Comparison of ENCODE assay signal across 8 cellular contexts in genomic region chr21:38807481-38807880, GRCh38. TPM values are rescaled to one million over a fixed set of nuclear protein-coding genes. Genes with fewer than 3 reads are reported as not detected.
A peak's percentile ranks its signal among the peaks of the same experiment; 100 is the strongest.
DNase-seq lines count a peak whose midpoint lies in the region; ATAC-seq, FAIRE-seq and TF ChIP-seq lines count a peak whose summit lies in the region.

No MANE protein-coding gene starts in this region.

- dilution Hi-C loops in keratinocyte (cut with MboI; ENCODE audit: extremely low pct_ligation_motif_present, low sequenced_read_pairs): no loop called here

- no peak for FAIRE-seq in keratinocyte (lab: Jason Lieb, UNC)

- DNase-seq in activated CD4-positive, alpha-beta T cell treated with anti-CD3 and anti-CD28 coated beads for 36 hours: no peak
- DNase-seq in activated CD4-positive, alpha-beta T cell treated with anti-CD3 and anti-CD28 coated beads for 4 hours: no peak
- DNase-seq in activated naive CD8-positive, alpha-beta T cell treated with anti-CD3 and anti-CD28 coated beads for 36 hours: no peak
- DNase-seq in keratinocyte (ENCODE audit: low read depth, low spot score): no peak
- DNase-seq in stimulated activated CD8-positive, alpha-beta memory T cell treated with anti-CD3 and anti-CD28 coated beads, Interleukin-4, amount 100 ng/mL, for 48 hours: no peak
- DNase-seq in COLO829 (ENCODE audit: low spot score): no peak

- no peaks in the 10 kb centered on the region for H4K20me1 ChIP-seq in keratinocyte (ENCODE audit: control insufficient read depth, extremely low read depth, insufficient read depth, low read length)

- peaks cover 51% of the 10 kb centered on the region for H3K36me3 Mint-ChIP-seq in activated CD4-positive, alpha-beta T cell treated with anti-CD3 and anti-CD28 coated beads for 36 hours (ENCODE audit: low read depth)
- peaks cover 37% of the 10 kb centered on the region for H3K36me3 Mint-ChIP-seq in activated naive CD8-positive, alpha-beta T cell treated with anti-CD3 and anti-CD28 coated beads for 36 hours

- WGBS in thymus: 8% methylated on average over 1 of the region's 1 CpG

- POLR2A ChIA-PET in activated CD4-positive, alpha-beta T cell treated with anti-CD3 and anti-CD28 coated beads for 36 hours (lab: Charles Lee): interaction anchor here (0.6 to 1.1 kb wide), 4 partner anchors 34 to 75 kb away, joined by 3 to 4 read pairs (median 4); no protein-coding TSS in a partner anchor

- peaks cover 50% of the 10 kb centered on the region for H3K4me1 ChIP-seq in keratinocyte (ENCODE audit: control insufficient read depth, extremely low read depth, insufficient read depth, low read length)
- peaks cover 11% of the 10 kb centered on the region for H3K4me1 ChIP-seq in thymus (ENCODE audit: control insufficient read depth, insufficient read depth, low read length)

- H3K4me1 Mint-ChIP-seq in activated CD4-positive, alpha-beta T cell treated with anti-CD3 and anti-CD28 coated beads for 36 hours: peaks cover 57% of the 10 kb centered on the region
- H3K4me1 Mint-ChIP-seq in activated naive CD8-positive, alpha-beta T cell treated with anti-CD3 and anti-CD28 coated beads for 36 hours: peaks cover 39% of the 10 kb centered on the region

- H3K27ac Mint-ChIP-seq in activated CD4-positive, alpha-beta T cell treated with anti-CD3 and anti-CD28 coated beads for 36 hours: peak overlapping the region; percentile 96
- H3K27ac Mint-ChIP-seq in activated naive CD8-positive, alpha-beta T cell treated with anti-CD3 and anti-CD28 coated beads for 36 hours: peak overlapping the region; percentile 25

- H3K79me2 ChIP-seq in keratinocyte (ENCODE audit: control insufficient read depth, insufficient read depth, low read length): peaks cover 50% of the 10 kb centered on the region

- ATAC-seq in activated CD4-positive, alpha-beta T cell treated with anti-CD3 and anti-CD28 coated beads for 36 hours: no peak
- ATAC-seq in HG02623 (IDR thresholded peaks at IDR 0.05; ENCODE audit: unreplicated experiment): no peak

- H3K9me1 ChIP-seq in keratinocyte (ENCODE audit: control insufficient read depth, extremely low read depth, insufficient read depth, low read length): no peaks in the 10 kb centered on the region

- intact Hi-C loops in activated CD4-positive, alpha-beta T cell treated with anti-CD3 and anti-CD28 coated beads for 36 hours (cut with DNase I, micrococcal nuclease): loop anchor here (2.0 to 10.0 kb wide), 6 partner anchors 73 to 1733 kb away; partner anchors contain the start of genes BRWD1 (in 1 of the 2), PIGP (in 1 of the 2) and TTC3 (in 1 of the 2)

- H3K9me3 Mint-ChIP-seq in activated CD4-positive, alpha-beta T cell treated with anti-CD3 and anti-CD28 coated beads for 36 hours (ENCODE audit: low read depth): no peaks in the 10 kb centered on the region
- H3K9me3 Mint-ChIP-seq in activated naive CD8-positive, alpha-beta T cell treated with anti-CD3 and anti-CD28 coated beads for 36 hours: no peaks in the 10 kb centered on the region

- H3K9me3 ChIP-seq in keratinocyte (ENCODE audit: control insufficient read depth, low read depth, low read length) (no peaks in the 10 kb centered on the region), thymus (ENCODE audit: control insufficient read depth) (no peaks in the 10 kb centered on the region)

- H3K27ac ChIP-seq in keratinocyte (ENCODE audit: control insufficient read depth, insufficient read depth, low read length): peak overlapping the region; percentile 97
- peak overlapping the region; percentile 46 for H3K27ac ChIP-seq in thymus (ENCODE audit: low read depth)

- peaks cover 7 to 29% of the 10 kb centered on the region in 2 experiments for H3K36me3 ChIP-seq in keratinocyte (ENCODE audit: control insufficient read depth in 2 of 2, extremely low read depth in 1 of 2, insufficient read depth in 2 of 2, low read length in 2 of 2)
- H3K36me3 ChIP-seq in thymus (ENCODE audit: control insufficient read depth, insufficient read depth): peaks cover 7% of the 10 kb centered on the region

- peak overlapping the region; percentile 86 for H3K4me3 Mint-ChIP-seq in activated CD4-positive, alpha-beta T cell treated with anti-CD3 and anti-CD28 coated beads for 36 hours
- H3K4me3 Mint-ChIP-seq in activated naive CD8-positive, alpha-beta T cell treated with anti-CD3 and anti-CD28 coated beads for 36 hours: peak overlapping the region; percentile 90

- H3K9ac ChIP-seq in keratinocyte (ENCODE audit: control insufficient read depth, extremely low read depth, insufficient read depth, low read length): peak overlapping the region; percentile 98

- no peak overlapping the region for H2AFZ ChIP-seq in keratinocyte (ENCODE audit: control insufficient read depth, low read length)

- H3K4me3 ChIP-seq in keratinocyte (ENCODE audit: control insufficient read depth in 2 of 3, extremely low read depth in 1 of 3, insufficient read depth in 2 of 3, low read depth in 1 of 3, low read length in 3 of 3) (peak overlapping the region; percentile 84 to 97 (median 85)), thymus (ENCODE audit: low read length) (peak overlapping the region; percentile 88)

- CTCF ChIA-PET in activated CD4-positive, alpha-beta T cell treated with anti-CD3 and anti-CD28 coated beads for 36 hours (lab: Charles Lee): interaction anchor here (0.6 to 1.3 kb wide), 7 partner anchors 39 to 478 kb away, joined by 3 to 6 read pairs (median 3); no protein-coding TSS in a partner anchor

- TF ChIP-seq CTCF in keratinocyte (optimal IDR thresholded peaks at IDR 0.05 in 1 of 3, IDR thresholded peaks at IDR 0.05 in 1 of 3, conservative IDR thresholded peaks at IDR 0.05 in 1 of 3; ENCODE audit: extremely low read depth in 1 of 3, insufficient read depth in 2 of 3, low read length in 3 of 3): no peak

- peak overlapping the region; percentile 90 for H3K4me2 ChIP-seq in keratinocyte (ENCODE audit: control insufficient read depth, extremely low read depth, insufficient read depth, low read depth, low read length)

- no peaks in the 10 kb centered on the region for H3K27me3 Mint-ChIP-seq in activated CD4-positive, alpha-beta T cell treated with anti-CD3 and anti-CD28 coated beads for 36 hours
- H3K27me3 Mint-ChIP-seq in activated naive CD8-positive, alpha-beta T cell treated with anti-CD3 and anti-CD28 coated beads for 36 hours: no peaks in the 10 kb centered on the region

- H3K27me3 ChIP-seq in keratinocyte (ENCODE audit: control insufficient read depth, extremely low read depth, insufficient read depth, low read length) (no peaks in the 10 kb centered on the region), thymus (ENCODE audit: control insufficient read depth, insufficient read depth) (no peaks in the 10 kb centered on the region)

RNA-seq across cellular contexts. Expression of gene ETS2, which starts 1.8 kb away (rescaled TPM):
- 10 to 100 TPM; 44.7 to 61.9 TPM for total RNA-seq in activated CD4-positive, alpha-beta T cell treated with anti-CD3 and anti-CD28 coated beads for 36 hours
- total RNA-seq in activated naive CD8-positive, alpha-beta T cell treated with anti-CD3 and anti-CD28 coated beads for 36 hours: 10 to 100 TPM; 28.7 to 30.3 TPM
- polyA plus RNA-seq in keratinocyte: 58.5 to 61.4 TPM (median 60.3 TPM) in 3 replicates
- polyA plus RNA-seq in keratinocyte (2011; ENCODE audit: low read depth): 143 TPM
- polyA plus RNA-seq in keratinocyte (2011; cell fraction: cytosol; rRNA removed): 29.1 and 35.4 TPM in 2 replicates
- 122 and 140 TPM in 2 replicates for polyA plus RNA-seq in keratinocyte (2011; cell fraction: nucleus; rRNA removed)
- polyA plus RNA-seq in keratinocyte (2012; ENCODE audit: low replicate concordance): 37.3 and 92.4 TPM in 2 replicates
- 46.3 to 57.2 TPM (median 49.1 TPM) in 3 replicates for polyA minus RNA-seq in keratinocyte
- 34.7 TPM for polyA minus RNA-seq in keratinocyte (2011; cell fraction: cytosol; rRNA and poly(A)+ RNA removed)
- 70.5 and 112 TPM in 2 replicates for polyA minus RNA-seq in keratinocyte (2011; cell fraction: nucleus; rRNA and poly(A)+ RNA removed)
- polyA plus RNA-seq in thymus: 80.0 TPM
